Comparison of ENCODE assay signal across 1 cellular context in the genomic region with DNA sequence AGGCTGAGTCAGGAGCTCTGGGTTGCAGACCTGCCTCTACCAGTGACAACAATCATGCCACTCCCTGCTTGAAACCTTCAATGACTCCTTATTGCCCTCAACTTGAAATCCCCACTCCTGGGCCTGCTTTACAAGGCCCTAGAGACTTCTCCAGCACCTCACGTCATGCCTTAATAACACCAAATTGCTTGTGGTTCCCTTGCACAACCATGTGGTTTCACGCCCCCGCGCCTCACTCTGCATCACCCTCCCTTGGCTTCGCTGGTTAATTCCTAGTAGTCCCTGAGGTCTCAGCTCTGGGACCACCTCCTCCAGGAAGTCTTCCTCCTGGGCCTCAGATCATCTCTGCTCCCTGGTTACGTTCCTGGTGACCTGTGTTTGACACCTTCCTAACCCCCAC.
A peak's percentile ranks its signal among the peaks of the same experiment; 100 is the strongest.
TF ChIP-seq lines count a peak whose summit lies in the region.

No MANE protein-coding gene starts in this region.

TF ChIP-seq in HEK293, 187 proteins besides CTCF, POLR2A, EP300 and RAD21 (continued from another document and continues in another):
- TF ChIP-seq, protein P1, sequence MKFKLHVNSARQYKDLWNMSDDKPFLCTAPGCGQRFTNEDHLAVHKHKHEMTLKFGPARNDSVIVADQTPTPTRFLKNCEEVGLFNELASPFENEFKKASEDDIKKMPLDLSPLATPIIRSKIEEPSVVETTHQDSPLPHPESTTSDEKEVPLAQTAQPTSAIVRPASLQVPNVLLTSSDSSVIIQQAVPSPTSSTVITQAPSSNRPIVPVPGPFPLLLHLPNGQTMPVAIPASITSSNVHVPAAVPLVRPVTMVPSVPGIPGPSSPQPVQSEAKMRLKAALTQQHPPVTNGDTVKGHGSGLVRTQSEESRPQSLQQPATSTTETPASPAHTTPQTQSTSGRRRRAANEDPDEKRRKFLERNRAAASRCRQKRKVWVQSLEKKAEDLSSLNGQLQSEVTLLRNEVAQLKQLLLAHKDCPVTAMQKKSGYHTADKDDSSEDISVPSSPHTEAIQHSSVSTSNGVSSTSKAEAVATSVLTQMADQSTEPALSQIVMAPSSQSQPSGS (tag by site-specific recombination; IDR thresholded peaks at IDR 0.05; ENCODE audit: low read depth): peak; percentile 98
- TF ChIP-seq ZNF23 (tag by site-specific recombination; IDR thresholded peaks at IDR 0.05; ENCODE audit: borderline replicate concordance) (no peak), ZNF266 (tag by site-specific recombination; IDR thresholded peaks at IDR 0.05; ENCODE audit: low read depth) (no peak), ZEB2 (tag by site-specific recombination; IDR thresholded peaks at IDR 0.05) (peak; percentile 100), ZNF843 (tag by site-specific recombination; IDR thresholded peaks at IDR 0.05) (peak; percentile 98), ZNF302 (tag by site-specific recombination; IDR thresholded peaks at IDR 0.05; ENCODE audit: low read depth) (no peak), HOXA7 (CRISPR knock-in tag; IDR thresholded peaks at IDR 0.05; ENCODE audit: borderline replicate concordance) (no peak), ZNF670 (tag by site-specific recombination; IDR thresholded peaks at IDR 0.05; ENCODE audit: low read depth) (no peak), ZBTB48 (tag by site-specific recombination; IDR thresholded peaks at IDR 0.05) (peak; percentile 99), ZNF202 (tag by site-specific recombination; IDR thresholded peaks at IDR 0.05; ENCODE audit: borderline replicate concordance) (no peak), OSR2 (tag by site-specific recombination; IDR thresholded peaks at IDR 0.05) (peak; percentile 100), ZNF121 (tag by site-specific recombination; IDR thresholded peaks at IDR 0.05) (peak; percentile 87), SCRT1 (tag by site-specific recombination; IDR thresholded peaks at IDR 0.05; ENCODE audit: borderline replicate concordance) (peak; percentile 35; the same call in 1 of the 2 replicates), ZNF529 (tag by site-specific recombination; IDR thresholded peaks at IDR 0.05; ENCODE audit: insufficient replicate concordance) (no peak), ZNF26 (tag by site-specific recombination; IDR thresholded peaks at IDR 0.05) (no peak), SCRT2 (tag by site-specific recombination; IDR thresholded peaks at IDR 0.05) (peak; percentile 53; the same call in 1 of the 2 replicates), RBAK (tag by site-specific recombination; IDR thresholded peaks at IDR 0.05) (no peak), YY1 (tag by site-specific recombination; IDR thresholded peaks at IDR 0.05) (no peak; the same call in 1 of the 2 replicates), ZNF585B (tag by site-specific recombination; IDR thresholded peaks at IDR 0.05) (no peak), KLF7 (tag by site-specific recombination; IDR thresholded peaks at IDR 0.05; ENCODE audit: borderline replicate concordance) (peak; percentile 99), PRDM2 (tag by site-specific recombination; IDR thresholded peaks at IDR 0.05; ENCODE audit: borderline replicate concordance) (no peak; the same call in 1 of the 2 replicates), ZNF350 (tag by site-specific recombination; IDR thresholded peaks at IDR 0.05) (no peak), ZNF558 (tag by site-specific recombination; IDR thresholded peaks at IDR 0.05) (peak; percentile 91), ZNF707 (tag by site-specific recombination; IDR thresholded peaks at IDR 0.05) (peak; percentile 100), ZNF830 (tag by site-specific recombination; IDR thresholded peaks at IDR 0.05; ENCODE audit: low read depth) (no peak), ZNF112 (tag by site-specific recombination; IDR thresholded peaks at IDR 0.05) (no peak), ZNF423 (tag by site-specific recombination; IDR thresholded peaks at IDR 0.05) (peak; percentile 100), GLI2 (tag by site-specific recombination; IDR thresholded peaks at IDR 0.05; ENCODE audit: borderline replicate concordance, low read depth) (peak; percentile 98; the same call in 1 of the 2 replicates), PRDM1 (tag by site-specific recombination; IDR thresholded peaks at IDR 0.05) (no peak), ZNF510 (tag by site-specific recombination; IDR thresholded peaks at IDR 0.05; ENCODE audit: insufficient replicate concordance) (no peak), ZNF394 (tag by site-specific recombination; IDR thresholded peaks at IDR 0.05; ENCODE audit: borderline replicate concordance) (peak; percentile 84; the same call in 1 of the 2 replicates), ZNF362 (tag by site-specific recombination; IDR thresholded peaks at IDR 0.05) (no peak)
- TF ChIP-seq, protein P2, sequence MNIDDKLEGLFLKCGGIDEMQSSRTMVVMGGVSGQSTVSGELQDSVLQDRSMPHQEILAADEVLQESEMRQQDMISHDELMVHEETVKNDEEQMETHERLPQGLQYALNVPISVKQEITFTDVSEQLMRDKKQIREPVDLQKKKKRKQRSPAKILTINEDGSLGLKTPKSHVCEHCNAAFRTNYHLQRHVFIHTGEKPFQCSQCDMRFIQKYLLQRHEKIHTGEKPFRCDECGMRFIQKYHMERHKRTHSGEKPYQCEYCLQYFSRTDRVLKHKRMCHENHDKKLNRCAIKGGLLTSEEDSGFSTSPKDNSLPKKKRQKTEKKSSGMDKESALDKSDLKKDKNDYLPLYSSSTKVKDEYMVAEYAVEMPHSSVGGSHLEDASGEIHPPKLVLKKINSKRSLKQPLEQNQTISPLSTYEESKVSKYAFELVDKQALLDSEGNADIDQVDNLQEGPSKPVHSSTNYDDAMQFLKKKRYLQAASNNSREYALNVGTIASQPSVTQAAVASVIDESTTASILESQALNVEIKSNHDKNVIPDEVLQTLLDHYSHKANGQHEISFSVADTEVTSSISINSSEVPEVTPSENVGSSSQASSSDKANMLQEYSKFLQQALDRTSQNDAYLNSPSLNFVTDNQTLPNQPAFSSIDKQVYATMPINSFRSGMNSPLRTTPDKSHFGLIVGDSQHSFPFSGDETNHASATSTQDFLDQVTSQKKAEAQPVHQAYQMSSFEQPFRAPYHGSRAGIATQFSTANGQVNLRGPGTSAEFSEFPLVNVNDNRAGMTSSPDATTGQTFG (tag by site-specific recombination; IDR thresholded peaks at IDR 0.05; ENCODE audit: borderline replicate concordance): no peak
- TF ChIP-seq, protein P3, sequence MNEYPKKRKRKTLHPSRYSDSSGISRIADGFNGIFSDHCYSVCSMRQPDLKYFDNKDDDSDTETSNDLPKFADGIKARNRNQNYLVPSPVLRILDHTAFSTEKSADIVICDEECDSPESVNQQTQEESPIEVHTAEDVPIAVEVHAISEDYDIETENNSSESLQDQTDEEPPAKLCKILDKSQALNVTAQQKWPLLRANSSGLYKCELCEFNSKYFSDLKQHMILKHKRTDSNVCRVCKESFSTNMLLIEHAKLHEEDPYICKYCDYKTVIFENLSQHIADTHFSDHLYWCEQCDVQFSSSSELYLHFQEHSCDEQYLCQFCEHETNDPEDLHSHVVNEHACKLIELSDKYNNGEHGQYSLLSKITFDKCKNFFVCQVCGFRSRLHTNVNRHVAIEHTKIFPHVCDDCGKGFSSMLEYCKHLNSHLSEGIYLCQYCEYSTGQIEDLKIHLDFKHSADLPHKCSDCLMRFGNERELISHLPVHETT (tag by site-specific recombination; IDR thresholded peaks at IDR 0.05): peak; percentile 100
- TF ChIP-seq, protein P4, sequence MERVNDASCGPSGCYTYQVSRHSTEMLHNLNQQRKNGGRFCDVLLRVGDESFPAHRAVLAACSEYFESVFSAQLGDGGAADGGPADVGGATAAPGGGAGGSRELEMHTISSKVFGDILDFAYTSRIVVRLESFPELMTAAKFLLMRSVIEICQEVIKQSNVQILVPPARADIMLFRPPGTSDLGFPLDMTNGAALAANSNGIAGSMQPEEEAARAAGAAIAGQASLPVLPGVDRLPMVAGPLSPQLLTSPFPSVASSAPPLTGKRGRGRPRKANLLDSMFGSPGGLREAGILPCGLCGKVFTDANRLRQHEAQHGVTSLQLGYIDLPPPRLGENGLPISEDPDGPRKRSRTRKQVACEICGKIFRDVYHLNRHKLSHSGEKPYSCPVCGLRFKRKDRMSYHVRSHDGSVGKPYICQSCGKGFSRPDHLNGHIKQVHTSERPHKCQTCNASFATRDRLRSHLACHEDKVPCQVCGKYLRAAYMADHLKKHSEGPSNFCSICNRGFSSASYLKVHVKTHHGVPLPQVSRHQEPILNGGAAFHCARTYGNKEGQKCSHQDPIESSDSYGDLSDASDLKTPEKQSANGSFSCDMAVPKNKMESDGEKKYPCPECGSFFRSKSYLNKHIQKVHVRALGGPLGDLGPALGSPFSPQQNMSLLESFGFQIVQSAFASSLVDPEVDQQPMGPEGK (tag by site-specific recombination; IDR thresholded peaks at IDR 0.05): peak; percentile 100
- TF ChIP-seq, protein P5, sequence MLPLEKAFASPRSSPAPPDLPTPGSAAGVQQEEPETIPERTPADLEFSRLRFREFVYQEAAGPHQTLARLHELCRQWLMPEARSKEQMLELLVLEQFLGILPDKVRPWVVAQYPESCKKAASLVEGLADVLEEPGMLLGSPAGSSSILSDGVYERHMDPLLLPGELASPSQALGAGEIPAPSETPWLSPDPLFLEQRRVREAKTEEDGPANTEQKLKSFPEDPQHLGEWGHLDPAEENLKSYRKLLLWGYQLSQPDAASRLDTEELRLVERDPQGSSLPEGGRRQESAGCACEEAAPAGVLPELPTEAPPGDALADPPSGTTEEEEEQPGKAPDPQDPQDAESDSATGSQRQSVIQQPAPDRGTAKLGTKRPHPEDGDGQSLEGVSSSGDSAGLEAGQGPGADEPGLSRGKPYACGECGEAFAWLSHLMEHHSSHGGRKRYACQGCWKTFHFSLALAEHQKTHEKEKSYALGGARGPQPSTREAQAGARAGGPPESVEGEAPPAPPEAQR (tag by site-specific recombination; IDR thresholded peaks at IDR 0.05): no peak
- TF ChIP-seq, protein P6, sequence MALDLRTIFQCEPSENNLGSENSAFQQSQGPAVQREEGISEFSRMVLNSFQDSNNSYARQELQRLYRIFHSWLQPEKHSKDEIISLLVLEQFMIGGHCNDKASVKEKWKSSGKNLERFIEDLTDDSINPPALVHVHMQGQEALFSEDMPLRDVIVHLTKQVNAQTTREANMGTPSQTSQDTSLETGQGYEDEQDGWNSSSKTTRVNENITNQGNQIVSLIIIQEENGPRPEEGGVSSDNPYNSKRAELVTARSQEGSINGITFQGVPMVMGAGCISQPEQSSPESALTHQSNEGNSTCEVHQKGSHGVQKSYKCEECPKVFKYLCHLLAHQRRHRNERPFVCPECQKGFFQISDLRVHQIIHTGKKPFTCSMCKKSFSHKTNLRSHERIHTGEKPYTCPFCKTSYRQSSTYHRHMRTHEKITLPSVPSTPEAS (tag by site-specific recombination; IDR thresholded peaks at IDR 0.05): peak; percentile 70
- TF ChIP-seq, protein P7, sequence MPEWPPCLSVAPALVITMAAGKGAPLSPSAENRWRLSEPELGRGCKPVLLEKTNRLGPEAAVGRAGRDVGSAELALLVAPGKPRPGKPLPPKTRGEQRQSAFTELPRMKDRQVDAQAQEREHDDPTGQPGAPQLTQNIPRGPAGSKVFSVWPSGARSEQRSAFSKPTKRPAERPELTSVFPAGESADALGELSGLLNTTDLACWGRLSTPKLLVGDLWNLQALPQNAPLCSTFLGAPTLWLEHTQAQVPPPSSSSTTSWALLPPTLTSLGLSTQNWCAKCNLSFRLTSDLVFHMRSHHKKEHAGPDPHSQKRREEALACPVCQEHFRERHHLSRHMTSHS (tag by site-specific recombination; IDR thresholded peaks at IDR 0.05): peak; percentile 92
